ENCODE assay signal across 31 cellular contexts in the genomic region with DNA sequence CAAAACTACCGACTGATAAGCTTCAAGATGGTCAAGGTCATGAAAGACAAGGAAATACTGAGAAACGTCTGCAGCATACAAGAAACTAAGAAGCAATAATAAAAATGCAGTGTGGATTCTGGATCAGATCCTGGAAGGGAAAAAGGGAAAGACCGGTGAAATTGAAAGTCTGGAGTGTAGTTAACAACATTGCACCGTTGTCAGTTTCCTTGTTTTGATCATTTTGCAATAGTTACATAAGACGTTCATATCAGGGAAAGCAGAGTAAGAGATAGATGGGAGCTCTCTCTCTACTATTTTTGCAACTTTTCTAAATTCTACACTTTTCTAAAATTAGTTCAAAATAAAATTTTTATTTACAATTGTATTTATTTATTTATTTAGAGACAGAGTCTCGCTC. TPM values are rescaled to one million over a fixed set of nuclear protein-coding genes. Genes with fewer than 3 reads are reported as not detected.
"Had no signal": no experiment of that assay in that cellular context is flagged by ENCODE, and none has a peak within 500 bp of the region (broad histone marks: within the 10 kb centered on the region; RNA-seq: fewer than 3 reads in every experiment).

No MANE protein-coding gene starts in this region.

- H3K27ac ChIP-seq: adrenal gland, body of pancreas, breast epithelium had no signal

- H3K4me1 ChIP-seq: adrenal gland, body of pancreas, breast epithelium had no signal

- DNase-seq: activated CD4-positive, alpha-beta T cell treated with anti-CD3 and anti-CD28 coated beads, Interleukin-2, amount 10 ng/mL, durations not matched to agents 24 days and 14 days; activated CD4-positive, alpha-beta T cell treated with anti-CD3 and anti-CD28 coated beads, Interleukin-2, amount 50 U/mL, for 4 hours; activated CD8-positive, alpha-beta T cell treated with anti-CD3 and anti-CD28 coated beads for 36 hours; activated gamma-delta T cell treated with Interleukin-2 at 50 U/mL for 16 hours; activated naive CD4-positive, alpha-beta T cell treated with anti-CD3 and anti-CD28 coated beads for 36 hours; activated T-cell treated with anti-CD3 and anti-CD28 coated beads, Interleukin-2, amount 50 U/mL, for 24 hours; body of pancreas; NCI-H1092 treated with DMSO at 0.1 percent for 48 hours; NCI-H1417; NCI-H146; NCI-H187; NCI-H2029 treated with DMSO at 0.1 percent for 48 hours; NCI-H2107; NCI-H2171; NCI-H510A; NCI-H526; NCI-H748 treated with DMSO at 0.1 percent for 48 hours; NK-92 treated with Interleukin-12 subunit alpha and Interleukin-12 subunit beta, amount 100 ng/mL, for 24 hours; SHP77; T1000 had no signal

- H3K9me3 ChIP-seq: adrenal gland, body of pancreas, breast epithelium had no signal

- H3K4me3 ChIP-seq: adrenal gland, body of pancreas, breast epithelium had no signal

- H3K27me3 ChIP-seq: body of pancreas had no signal

- H3K36me3 ChIP-seq: adrenal gland, breast epithelium had no signal

- ATAC-seq: activated CD8-positive, alpha-beta T cell treated with anti-CD3 and anti-CD28 coated beads for 36 hours; activated naive CD4-positive, alpha-beta T cell treated with anti-CD3 and anti-CD28 coated beads, Interleukin-2, amount 50 U/mL, for 72 hours; body of pancreas; Panc1; SK-N-SH treated with all-trans-retinoic acid at 6 μM for 48 hours had no signal

RNA-seq across cellular contexts. Expression of a gene that starts 48.3 kb away (rescaled TPM):
- total RNA-seq: activated CD4-positive, alpha-beta T cell treated with anti-CD3 and anti-CD28 coated beads, Interleukin-2, amount 10 ng/mL, durations not matched to agents 24 days and 14 days; activated CD8-positive, alpha-beta T cell treated with anti-CD3 and anti-CD28 coated beads for 36 hours; activated naive CD4-positive, alpha-beta T cell treated with anti-CD3 and anti-CD28 coated beads for 36 hours; activated T-helper 1 cell treated with anti-CD3 and anti-CD28 coated beads, Interleukin-12 subunit alpha, Interleukin-12 subunit beta, Interleukin-2, Interleukin-4 antibody, amounts not matched to agents 30 ng/mL and 10 ng/mL and 1 ng/mL, durations not matched to agents 14 hours and 24 hours and 36 hours; adrenal gland; astrocyte; cardiac septum; M059J; RPMI7951; T-helper 1 cell treated with Interleukin-12 subunit alpha and Interleukin-12 subunit beta and Interleukin-4 antibody, amounts not matched to agents 30 ng/mL and 1 ng/mL, for 36 hours had no signal
